ENCODE assay signal across 10 cellular contexts in genomic region chr2:55011741-55012574, GRCh38. TPM values are rescaled to one million over a fixed set of nuclear protein-coding genes. Genes with fewer than 3 reads are reported as not detected.
A peak's percentile ranks its signal among the peaks of the same experiment; 100 is the strongest.
DNase-seq lines count a peak whose midpoint lies in the region; ATAC-seq and TF ChIP-seq lines count a peak whose summit lies in the region.
"Had no signal": no experiment of that assay in that cellular context is flagged by ENCODE, and none has a peak within 500 bp of the region (broad histone marks: within the 10 kb centered on the region; RNA-seq: fewer than 3 reads in every experiment).

No MANE protein-coding gene starts in this region.

- H3K4me1 Mint-ChIP-seq in neural progenitor cell (peaks cover 15% of the 10 kb centered on the region), Caco-2 (ENCODE audit: low read depth, unreplicated experiment) (peaks cover 44% of the 10 kb centered on the region)

- H3K36me3 ChIP-seq in BLaER1 (peaks cover 9% of the 10 kb centered on the region), Loucy (ENCODE audit: insufficient read depth, low read length) (no peaks in the 10 kb centered on the region), neural progenitor cell (peaks cover 5% of the 10 kb centered on the region), Caco-2 (ENCODE audit: control insufficient read depth, insufficient read depth, low read length) (no peaks in the 10 kb centered on the region; the same call in 1 of the 2 replicates)

- H3K27me3 ChIP-seq in BLaER1 (no peaks in the 10 kb centered on the region), Loucy (ENCODE audit: insufficient read depth, low read length, poor library complexity, severe bottlenecking) (no peaks in the 10 kb centered on the region), neural progenitor cell (no peaks in the 10 kb centered on the region), Caco-2 (replicated peaks; ENCODE audit: control insufficient read depth, insufficient read depth, low read length) (no peaks in the 10 kb centered on the region)

- H3K4me3 Mint-ChIP-seq in neural progenitor cell (no peak overlapping the region), Caco-2 (ENCODE audit: unreplicated experiment) (no peak overlapping the region)

- H3K36me3 Mint-ChIP-seq in neural progenitor cell (peaks cover 11% of the 10 kb centered on the region), Caco-2 (ENCODE audit: insufficient read depth, unreplicated experiment) (peaks cover 11% of the 10 kb centered on the region)

- no TSS peak for BruUV-seq in Caco-2 (replicated peaks; lab: Mats Ljungman, UMichigan)

- H3F3A ChIP-seq in Loucy (ENCODE audit: low read depth) (no peaks in the 10 kb centered on the region), neural progenitor cell (ENCODE audit: low read depth) (no peaks in the 10 kb centered on the region)

- TF ChIP-seq CTCF in Loucy (conservative IDR thresholded peaks at IDR 0.05; ENCODE audit: low read length) = no peak
- TF ChIP-seq CTCF in neural progenitor cell (IDR thresholded peaks at IDR 0.05) = no peak
- no peak for TF ChIP-seq CTCF in omental fat pad (IDR thresholded peaks at IDR 0.05)
- no peak for TF ChIP-seq CTCF in Caco-2 (IDR thresholded peaks at IDR 0.05; ENCODE audit: insufficient read depth in 1 of 2, low read depth in 1 of 2, low read length in 1 of 2, severe bottlenecking in 1 of 2, unreplicated experiment in 1 of 2)

- peak overlapping the region; percentile 72 for H3K4me2 ChIP-seq in BLaER1
- no peak overlapping the region for H3K4me2 ChIP-seq in Loucy (ENCODE audit: low read depth, low read length, poor library complexity, severe bottlenecking)
- no peak overlapping the region for H3K4me2 ChIP-seq in neural progenitor cell

- H3K27me3 Mint-ChIP-seq in neural progenitor cell (ENCODE audit: insufficient read depth, low read depth) = no peaks in the 10 kb centered on the region
- no peaks in the 10 kb centered on the region for H3K27me3 Mint-ChIP-seq in Caco-2 (ENCODE audit: insufficient read depth, unreplicated experiment)

- no peak overlapping the region for H3K9ac ChIP-seq in BLaER1
- peak overlapping the region; percentile 40 for H3K9ac ChIP-seq in Loucy (ENCODE audit: low read depth, low read length, poor library complexity, severe bottlenecking)
- no peak overlapping the region for H3K9ac ChIP-seq in neural progenitor cell

- H3K9me3 Mint-ChIP-seq in neural progenitor cell (peaks cover 3% of the 10 kb centered on the region), Caco-2 (ENCODE audit: unreplicated experiment) (no peaks in the 10 kb centered on the region)

- POLR2A ChIA-PET in Caco-2 (lab: Charles Lee) = interaction anchor here (2.3 kb wide), 1 partner anchor 38 kb away, joined by 7 read pairs; the partner anchor contains the start of gene RTN4

- peaks cover 66% of the 10 kb centered on the region for H3K4me1 ChIP-seq in BLaER1
- H3K4me1 ChIP-seq in Loucy (ENCODE audit: insufficient read depth, low read length, poor library complexity, severe bottlenecking) = peaks cover 47% of the 10 kb centered on the region
- H3K4me1 ChIP-seq in neural progenitor cell = peaks cover 41% of the 10 kb centered on the region
- peaks cover 76% of the 10 kb centered on the region for H3K4me1 ChIP-seq in Caco-2

- H3K27ac ChIP-seq in BLaER1 (peak overlapping the region; percentile 0; the same call in 1 of the 2 replicates), epithelial cell of prostate (peak overlapping the region; percentile 56), neural progenitor cell (peak overlapping the region; percentile 4)

- H3K79me2 ChIP-seq in Loucy (ENCODE audit: insufficient read depth, low read length) (peaks cover 99% of the 10 kb centered on the region), neural progenitor cell (ENCODE audit: low read depth) (peaks cover 100% of the 10 kb centered on the region)

- H2AFZ ChIP-seq in Loucy (ENCODE audit: low read length) (no peak overlapping the region), neural progenitor cell (replicated peaks) (no peak overlapping the region)

- H3K9me3 ChIP-seq in BLaER1 (peaks cover 7% of the 10 kb centered on the region), Loucy (ENCODE audit: insufficient read depth, low read depth, low read length) (no peaks in the 10 kb centered on the region), neural progenitor cell (ENCODE audit: low read depth) (peaks cover 7% of the 10 kb centered on the region), Caco-2 (no peaks in the 10 kb centered on the region)

- H3K4me3 ChIP-seq in BLaER1 = no peak overlapping the region
- no peak overlapping the region for H3K4me3 ChIP-seq in Loucy (ENCODE audit: low read length, poor library complexity, severe bottlenecking)
- no peak overlapping the region for H3K4me3 ChIP-seq in neural progenitor cell
- no peak overlapping the region for H3K4me3 ChIP-seq in Caco-2 (ENCODE audit: low read depth, low read length)

- DNase-seq in epithelial cell of prostate (ENCODE audit: low read depth, low spot score) (no peak), neural progenitor cell (ENCODE audit: low spot score) (no peak), omental fat pad (ENCODE audit: low spot score) (no peak), T-helper 9 cell (no peak), DMS79 (lab: John Stamatoyannopoulos, UW) (no peak), Caco-2 (no peak)
- DNase-seq: midbrain had no signal

- no peak for ATAC-seq in omental fat pad (ENCODE audit: low FRiP score)
- ATAC-seq: HCT116 had no signal

- H3K27ac Mint-ChIP-seq in neural progenitor cell = no peak overlapping the region
- no peak overlapping the region for H3K27ac Mint-ChIP-seq in Caco-2 (ENCODE audit: unreplicated experiment)

- intact Hi-C loops in Caco-2 (cut with micrococcal nuclease; ENCODE audit: unreplicated experiment) = no loop called here

- H4K20me1 ChIP-seq in BLaER1 (peaks cover 100% of the 10 kb centered on the region), Loucy (ENCODE audit: insufficient read depth, low read length, poor library complexity, severe bottlenecking) (peaks cover 97% of the 10 kb centered on the region), neural progenitor cell (ENCODE audit: low read depth) (peaks cover 55% of the 10 kb centered on the region)

- CTCF ChIA-PET in Caco-2 (lab: Charles Lee) = interaction anchor here (2.3 to 3.6 kb wide), 2 partner anchors 38 to 112 kb away, joined by 8 to 14 read pairs; partner anchors contain the start of gene RTN4

- no peaks in the 10 kb centered on the region for H3K9me2 ChIP-seq in Loucy (replicated peaks; ENCODE audit: low read depth, low read length)

RNA-seq across cellular contexts. Expression of gene RTN4, which starts 38.3 kb away (rescaled TPM):
- total RNA-seq in neural progenitor cell (ENCODE audit: low replicate concordance) = 112 and 157 TPM in 2 replicates
- 100 to 1,000 TPM; 308 to 566 (median 400) TPM for total RNA-seq in omental fat pad
- total RNA-seq in Caco-2 (2022) = 231 and 236 TPM in 2 replicates

Comparison
In these comparisons a context has a peak if more than half of its experiments do, and no peak if none do; other contexts are left out.
1. H3K27ac ChIP-seq: peak in every context shown above with its lines; median percentile 56 in epithelial cell of prostate; 4 in neural progenitor cell; 0 in BLaER1.